Comparison of ENCODE assay signal across 9 cellular contexts in genomic region chr17:35879748-35880654, GRCh38. TPM values are rescaled to one million over a fixed set of nuclear protein-coding genes. Genes with fewer than 3 reads are reported as not detected.
DNase-seq lines count a peak whose midpoint lies in the region; ATAC-seq, FAIRE-seq and TF ChIP-seq lines count a peak whose summit lies in the region.
"Had no signal": no experiment of that assay in that cellular context is flagged by ENCODE, and none has a peak within 500 bp of the region (broad histone marks: within the 10 kb centered on the region; RNA-seq: fewer than 3 reads in every experiment).

CCL5 (minus strand) TSS chr17:35880360.

- intact Hi-C loops in IMR-90 (cut with micrococcal nuclease): no loop called here

- no peak within 1 kb of the TSS for H3K27ac ChIP-seq in IMR-90 (ENCODE audit: insufficient read depth, low read length)
- H3K27ac ChIP-seq in trophoblast cell (ENCODE audit: low read depth, low read length): no peak within 1 kb of the TSS

- H2AK5ac ChIP-seq in IMR-90 (ENCODE audit: low read depth, low read length): no peak within 1 kb of the TSS
- no peak within 1 kb of the TSS for H2AK5ac ChIP-seq in trophoblast cell (ENCODE audit: low read length)

- H3K36me3 ChIP-seq in IMR-90 (ENCODE audit: control insufficient read depth, insufficient read depth, low read length): no peaks in the 10 kb centered on the region
- H3K36me3 ChIP-seq in trophoblast cell (ENCODE audit: control insufficient read depth in 1 of 2, insufficient read depth in 2 of 2, low read length in 2 of 2): no peaks in the 10 kb centered on the region

- no peak within 1 kb of the TSS for H3K56ac ChIP-seq in IMR-90 (ENCODE audit: extremely low read depth, insufficient read depth, low read length)

- no peak within 1 kb of the TSS for H2AK9ac ChIP-seq in IMR-90 (replicated peaks; ENCODE audit: low read depth, low read length, poor library complexity)

- H3K4me3 ChIP-seq in IMR-90 (ENCODE audit: insufficient read depth, low read depth, low read length): no peak within 1 kb of the TSS
- no peak within 1 kb of the TSS for H3K4me3 ChIP-seq in trophoblast cell (ENCODE audit: low read depth, low read length)

- TF ChIP-seq RAD21 in IMR-90 (IDR thresholded peaks at IDR 0.05; ENCODE audit: low read length): no peak

- WGBS in IMR-90 (ENCODE audit: extremely low coverage in 2 of 2, insufficient read length in 1 of 2), 2 experiments: 71% methylated on average over 7 of the region's 11 CpGs; no CpG with 5 or more reads in 1 of the 2 experiments
- no CpG with 5 or more reads among the region's 11 CpGs for WGBS in trophoblast cell (ENCODE audit: extremely low coverage, insufficient coverage, insufficient read length)

- POLR2A ChIA-PET in IMR-90 (lab: Charles Lee; ENCODE audit: unreplicated experiment): no interaction called here

- no peak within 1 kb of the TSS for H3K9ac ChIP-seq in IMR-90 (ENCODE audit: low read depth, low read length)
- H3K9ac ChIP-seq in trophoblast cell (ENCODE audit: low read length): peak within 1 kb of the TSS; percentile 28

- H2BK20ac ChIP-seq in IMR-90 (ENCODE audit: low read depth, low read length): no peak within 1 kb of the TSS

- DNase-seq in GM12892 (ENCODE audit: insufficient read length): peak; percentile 69
- DNase-seq in IMR-90: peak; percentile 13
- peak; percentile 75 for DNase-seq in activated CD8-positive, alpha-beta memory T cell treated with anti-CD3 and anti-CD28 coated beads, Interleukin-2, amount 50 U/mL, for 48 hours
- peak in 1 of 2 donors; percentile 45 for DNase-seq in trophoblast cell
- no peak for DNase-seq in SHP77 treated with DMSO at 0.1 percent for 48 hours (lab: John Stamatoyannopoulos, UW)
- no peak for DNase-seq in cerebellum (ENCODE audit: low spot score)
- no peak for DNase-seq in NCI-H146 (lab: John Stamatoyannopoulos, UW)

- ATAC-seq in GM21423 (IDR thresholded peaks at IDR 0.05; ENCODE audit: unreplicated experiment) (peak; percentile 85), IMR-90 (ENCODE audit: low read depth) (no peak)

- in situ Hi-C loops in IMR-90 (cut with MboI; ENCODE audit: low sequenced_read_pairs): no loop called here

- no peaks in the 10 kb centered on the region for H3K79me2 ChIP-seq in trophoblast cell (ENCODE audit: control insufficient read depth, insufficient read depth, low read length, poor library complexity)

- no peak within 1 kb of the TSS for H3K18ac ChIP-seq in IMR-90 (ENCODE audit: low read depth, low read length)
- no peak within 1 kb of the TSS for H3K18ac ChIP-seq in trophoblast cell (ENCODE audit: low read length)

- no peak within 1 kb of the TSS for H3K4me2 ChIP-seq in IMR-90 (ENCODE audit: low read depth, low read length)
- no peak within 1 kb of the TSS for H3K4me2 ChIP-seq in trophoblast cell (ENCODE audit: low read length)

- H3K9me3 ChIP-seq in IMR-90 (ENCODE audit: control insufficient read depth, insufficient read depth, low read length) (no peaks in the 10 kb centered on the region), trophoblast cell (ENCODE audit: insufficient read depth, low read depth, low read length) (no peaks in the 10 kb centered on the region)

- TF ChIP-seq CTCF in IMR-90 (conservative IDR thresholded peaks at IDR 0.05; ENCODE audit: low read depth, low read length): no peak

- H3K79me1 ChIP-seq in IMR-90 (ENCODE audit: low read depth in 1 of 2, low read length in 2 of 2): no peaks in the 10 kb centered on the region
- H3K79me1 ChIP-seq in trophoblast cell (ENCODE audit: low read length): no peaks in the 10 kb centered on the region

- H4K5ac ChIP-seq in IMR-90 (ENCODE audit: low read depth, low read length): no peak within 1 kb of the TSS

- no peaks in the 10 kb centered on the region for H3K4me1 ChIP-seq in IMR-90 (ENCODE audit: control insufficient read depth, insufficient read depth, low read length)
- peaks cover 6% of the 10 kb centered on the region in 2 experiments for H3K4me1 ChIP-seq in trophoblast cell (ENCODE audit: control insufficient read depth in 1 of 2, insufficient read depth in 2 of 2, low read length in 2 of 2)

- no peak within 1 kb of the TSS for H4K91ac ChIP-seq in IMR-90 (ENCODE audit: insufficient read depth, low read depth, low read length)
- no peak within 1 kb of the TSS for H4K91ac ChIP-seq in trophoblast cell (ENCODE audit: low read depth, low read length)

- H3K23ac ChIP-seq in IMR-90 (ENCODE audit: low read depth, low read length) (no peak within 1 kb of the TSS), trophoblast cell (ENCODE audit: low read length) (no peak within 1 kb of the TSS)

- H3K4ac ChIP-seq in IMR-90 (ENCODE audit: low read depth, low read length) (no peak within 1 kb of the TSS), trophoblast cell (ENCODE audit: low read depth, low read length) (no peak within 1 kb of the TSS)

- no peaks in the 10 kb centered on the region for H3K9me1 ChIP-seq in IMR-90 (ENCODE audit: insufficient read depth, low read length)

- H4K8ac ChIP-seq in IMR-90 (ENCODE audit: low read depth in 2 of 2, low read length in 2 of 2): no peak within 1 kb of the TSS
- no peak within 1 kb of the TSS for H4K8ac ChIP-seq in trophoblast cell (ENCODE audit: low read depth, low read length)

- no peak within 1 kb of the TSS for H2BK12ac ChIP-seq in trophoblast cell (ENCODE audit: low read length)

- H3K14ac ChIP-seq in IMR-90 (replicated peaks; ENCODE audit: low read depth, low read length): no peak within 1 kb of the TSS
- H3K14ac ChIP-seq in trophoblast cell (ENCODE audit: low read length): no peak within 1 kb of the TSS

- H4K20me1 ChIP-seq in IMR-90 (ENCODE audit: insufficient read depth, low read length): no peaks in the 10 kb centered on the region

- dilution Hi-C loops in IMR-90 (cut with HindIII; ENCODE audit: low sequenced_read_pairs, unreplicated experiment): no loop called here

- H2BK15ac ChIP-seq in IMR-90 (ENCODE audit: low read depth, low read length): no peak within 1 kb of the TSS

- BruUV-seq in IMR-90 (replicated peaks; lab: Mats Ljungman, UMichigan): no TSS peak

- H2BK5ac ChIP-seq in IMR-90 (ENCODE audit: low read depth, low read length, poor library complexity, severe bottlenecking) (no peak within 1 kb of the TSS), trophoblast cell (ENCODE audit: low read depth, low read length, poor library complexity) (no peak within 1 kb of the TSS)

- H2AFZ ChIP-seq in IMR-90 (replicated peaks; ENCODE audit: low read length, poor library complexity) (no peak within 1 kb of the TSS), trophoblast cell (ENCODE audit: insufficient read depth, low read length, poor library complexity) (no peak within 1 kb of the TSS)

- TF ChIP-seq POLR2A in GM12892 (IDR thresholded peaks at IDR 0.05; ENCODE audit: low read depth, low read length): peak; percentile 99
- no peak for TF ChIP-seq POLR2A in IMR-90 (IDR thresholded peaks at IDR 0.05; ENCODE audit: low read depth, low read length)

- H3K27me3 ChIP-seq in IMR-90 (ENCODE audit: control insufficient read depth, insufficient read depth, low read length): peaks cover 3% of the 10 kb centered on the region; the same call in 1 of the 2 replicates
- H3K27me3 ChIP-seq in trophoblast cell (ENCODE audit: insufficient read depth, low read length): no peaks in the 10 kb centered on the region

- H2BK120ac ChIP-seq in IMR-90 (ENCODE audit: low read depth, low read length): no peak within 1 kb of the TSS
- H2BK120ac ChIP-seq in trophoblast cell (ENCODE audit: insufficient read depth, low read length, poor library complexity): no peak within 1 kb of the TSS

- no peak for FAIRE-seq in GM12892 (lab: Jason Lieb, UNC)
- FAIRE-seq: islet of Langerhans had no signal

- CTCF ChIA-PET in IMR-90 (lab: Yijun Ruan, JAX): no interaction called here

- no peak within 1 kb of the TSS for H4K12ac ChIP-seq in trophoblast cell (ENCODE audit: low read depth, low read length)

TF ChIP-seq in IMR-90, 13 proteins besides CTCF, POLR2A, EP300 and RAD21:
- TF ChIP-seq SMC3 (IDR thresholded peaks at IDR 0.05; ENCODE audit: low read depth, low read length) (no peak), RFX5 (IDR thresholded peaks at IDR 0.05; ENCODE audit: low read depth, low read length) (no peak), CHD1 (IDR thresholded peaks at IDR 0.05; ENCODE audit: low read depth, low read length) (no peak), CEBPB (IDR thresholded peaks at IDR 0.05; ENCODE audit: low read depth, low read length) (no peak), MAZ (IDR thresholded peaks at IDR 0.05; ENCODE audit: borderline replicate concordance, low read depth, low read length) (no peak), RCOR1 (IDR thresholded peaks at IDR 0.05; ENCODE audit: insufficient replicate concordance, low read length) (no peak), MXI1 (IDR thresholded peaks at IDR 0.05; ENCODE audit: borderline replicate concordance, low read depth, low read length) (no peak), MAFK (IDR thresholded peaks at IDR 0.05; ENCODE audit: low read depth, low read length) (no peak), BHLHE40 (IDR thresholded peaks at IDR 0.05; ENCODE audit: low read depth, low read length) (no peak), FOS (IDR thresholded peaks at IDR 0.05; ENCODE audit: low read depth, low read length) (no peak), ELK1 (IDR thresholded peaks at IDR 0.05; ENCODE audit: borderline replicate concordance, low read depth, low read length) (no peak), NFE2L2 (IDR thresholded peaks at IDR 0.05; ENCODE audit: low read depth, low read length) (no peak), USF2 (IDR thresholded peaks at IDR 0.05; ENCODE audit: low read depth, low read length) (no peak)

RNA-seq across cellular contexts. Expression of gene CCL5, which starts in this region (rescaled TPM):
- 23.2 TPM for polyA plus RNA-seq in GM12892 (2012; ENCODE audit: missing spikeins)
- not detected in 2 replicates for total RNA-seq in IMR-90 (2012; rRNA removed)
- not detected in 2 replicates for polyA plus RNA-seq in IMR-90 (2012; rRNA removed)
- polyA plus RNA-seq in IMR-90 (2012; cell fraction: cytosol; rRNA removed): not detected in 2 replicates
- not detected in 2 replicates for polyA plus RNA-seq in IMR-90 (2012; cell fraction: nucleus; rRNA removed; ENCODE audit: low replicate concordance)
- 1.3 and 1.7 TPM in 2 replicates for polyA plus RNA-seq in trophoblast cell (2013)
- total RNA-seq in cerebellum: 0.45 TPM

Comparison
In these comparisons a context has a peak if more than half of its experiments do, and no peak if none do; other contexts are left out.
1. Peak in DNase-seq in IMR-90; RNA of the gene not detected or under 1 TPM.
2. DNase-seq: peak in GM12892 (single experiment) and activated CD8-positive, alpha-beta memory T cell treated with anti-CD3 and anti-CD28 coated beads, Interleukin-2, amount 50 U/mL, for 48 hours (single experiment); none in SHP77 treated with DMSO at 0.1 percent for 48 hours (single experiment), cerebellum (single experiment) and NCI-H146 (single experiment).